Comparison of ENCODE assay signal across 26 cellular contexts in genomic region chr3:13054705-13055285, GRCh38.
"Had no signal": no experiment of that assay in that cellular context is flagged by ENCODE, and none has a peak within 500 bp of the region (broad histone marks: within the 10 kb centered on the region; RNA-seq: fewer than 3 reads in every experiment).

No MANE protein-coding gene starts in this region.

- H2AFZ ChIP-seq: hepatocyte, parathyroid adenoma had no signal

- H3K4me1 Mint-ChIP-seq: activated naive CD4-positive, alpha-beta T cell treated with anti-CD3 and anti-CD28 coated beads, Interleukin-2, amount 10 ng/mL, durations not matched to agents 7 days and 5 days; central memory CD8-positive, alpha-beta T cell had no signal

- H3K36me3 Mint-ChIP-seq: activated naive CD4-positive, alpha-beta T cell treated with anti-CD3 and anti-CD28 coated beads, Interleukin-2, amount 10 ng/mL, durations not matched to agents 7 days and 5 days; activated naive CD8-positive, alpha-beta T cell treated with anti-CD3 and anti-CD28 coated beads, Interleukin-2, amount 10 ng/mL, durations not matched to agents 7 days and 5 days; naive thymus-derived CD8-positive, alpha-beta T cell had no signal

- H3K9me3 ChIP-seq: breast epithelium, gastrocnemius medialis, psoas muscle, thyroid gland, upper lobe of right lung had no signal

- H3K4me1 ChIP-seq: gastrocnemius medialis, parathyroid adenoma, psoas muscle, upper lobe of right lung had no signal

- H3K27ac ChIP-seq: breast epithelium, gastrocnemius medialis, hepatocyte, parathyroid adenoma, psoas muscle, thyroid gland, upper lobe of right lung, VCaP had no signal

- H3K9me3 Mint-ChIP-seq: activated naive CD4-positive, alpha-beta T cell treated with anti-CD3 and anti-CD28 coated beads, Interleukin-2, amount 10 ng/mL, durations not matched to agents 7 days and 5 days; activated naive CD8-positive, alpha-beta T cell treated with anti-CD3 and anti-CD28 coated beads, Interleukin-2, amount 10 ng/mL, durations not matched to agents 7 days and 5 days; activated T-helper 1 cell treated with anti-CD3 and anti-CD28 coated beads, Interleukin-12 subunit alpha, Interleukin-12 subunit beta, Interleukin-2, Interleukin-4 antibody, amounts not matched to agents 30 ng/mL and 10 ng/mL and 1 ng/mL, durations not matched to agents 14 hours and 24 hours and 36 hours; central memory CD8-positive, alpha-beta T cell; naive thymus-derived CD8-positive, alpha-beta T cell; neural crest cell had no signal

- H3K27me3 Mint-ChIP-seq: activated naive CD8-positive, alpha-beta T cell treated with anti-CD3 and anti-CD28 coated beads, Interleukin-2, amount 10 ng/mL, durations not matched to agents 7 days and 5 days; central memory CD8-positive, alpha-beta T cell had no signal

- H3K4me3 ChIP-seq: breast epithelium, gastrocnemius medialis, hepatocyte, psoas muscle, smooth muscle cell, thyroid gland, upper lobe of right lung had no signal

- H3K4me2 ChIP-seq: hepatocyte, smooth muscle cell had no signal

- H3K9ac ChIP-seq: parathyroid adenoma had no signal

- H3K4me3 Mint-ChIP-seq: activated naive CD4-positive, alpha-beta T cell treated with anti-CD3 and anti-CD28 coated beads, Interleukin-2, amount 10 ng/mL, durations not matched to agents 7 days and 5 days; activated naive CD8-positive, alpha-beta T cell treated with anti-CD3 and anti-CD28 coated beads, Interleukin-2, amount 10 ng/mL, durations not matched to agents 7 days and 5 days; activated T-helper 1 cell treated with anti-CD3 and anti-CD28 coated beads, Interleukin-12 subunit alpha, Interleukin-12 subunit beta, Interleukin-2, Interleukin-4 antibody, amounts not matched to agents 30 ng/mL and 10 ng/mL and 1 ng/mL, durations not matched to agents 14 hours and 24 hours and 36 hours; central memory CD8-positive, alpha-beta T cell; naive thymus-derived CD8-positive, alpha-beta T cell; neural crest cell had no signal

- H3K36me3 ChIP-seq: breast epithelium, gastrocnemius medialis, thyroid gland, upper lobe of right lung had no signal

- H3K27ac Mint-ChIP-seq: activated naive CD4-positive, alpha-beta T cell treated with anti-CD3 and anti-CD28 coated beads, Interleukin-2, amount 10 ng/mL, durations not matched to agents 7 days and 5 days; activated naive CD8-positive, alpha-beta T cell treated with anti-CD3 and anti-CD28 coated beads, Interleukin-2, amount 10 ng/mL, durations not matched to agents 7 days and 5 days; activated T-helper 1 cell treated with anti-CD3 and anti-CD28 coated beads, Interleukin-12 subunit alpha, Interleukin-12 subunit beta, Interleukin-2, Interleukin-4 antibody, amounts not matched to agents 30 ng/mL and 10 ng/mL and 1 ng/mL, durations not matched to agents 14 hours and 24 hours and 36 hours had no signal

- DNase-seq: activated CD4-positive, alpha-beta T cell treated with anti-CD3 and anti-CD28 coated beads for 4 hours; activated CD4-positive, alpha-beta T cell treated with anti-CD3 and anti-CD28 coated beads, Interleukin-2, amount 50 U/mL, for 4 hours; activated CD8-positive, alpha-beta memory T cell treated with anti-CD3 and anti-CD28 coated beads for 24 hours; activated gamma-delta T cell; activated naive CD4-positive, alpha-beta T cell treated with anti-CD3 and anti-CD28 coated beads, Interleukin-2, amount 10 ng/mL, durations not matched to agents 7 days and 5 days; activated naive CD8-positive, alpha-beta T cell treated with anti-CD3 and anti-CD28 coated beads, Interleukin-2, amount 10 ng/mL, durations not matched to agents 7 days and 5 days; dermis blood vessel endothelial cell; effector CD8-positive, alpha-beta T cell; gastrocnemius medialis; glutamatergic neuron; left colon; naive thymus-derived CD8-positive, alpha-beta T cell; occipital lobe; stimulated activated CD4-positive, alpha-beta T cell treated with anti-CD3 and anti-CD28 coated beads, Interleukin-2, amount 100 ng/mL, for 24 hours; stimulated activated naive CD4-positive, alpha-beta T cell treated with Interleukin-2 at 50 U/mL for 16 hours; thyroid gland; upper lobe of right lung had no signal

- H3K27me3 ChIP-seq: breast epithelium, gastrocnemius medialis, hepatocyte, thyroid gland, upper lobe of right lung had no signal

- ATAC-seq: gastrocnemius medialis; left colon; naive thymus-derived CD8-positive, alpha-beta T cell; psoas muscle; upper lobe of right lung had no signal
